Comparison of ENCODE assay signal across 10 cellular contexts in the genomic region with DNA sequence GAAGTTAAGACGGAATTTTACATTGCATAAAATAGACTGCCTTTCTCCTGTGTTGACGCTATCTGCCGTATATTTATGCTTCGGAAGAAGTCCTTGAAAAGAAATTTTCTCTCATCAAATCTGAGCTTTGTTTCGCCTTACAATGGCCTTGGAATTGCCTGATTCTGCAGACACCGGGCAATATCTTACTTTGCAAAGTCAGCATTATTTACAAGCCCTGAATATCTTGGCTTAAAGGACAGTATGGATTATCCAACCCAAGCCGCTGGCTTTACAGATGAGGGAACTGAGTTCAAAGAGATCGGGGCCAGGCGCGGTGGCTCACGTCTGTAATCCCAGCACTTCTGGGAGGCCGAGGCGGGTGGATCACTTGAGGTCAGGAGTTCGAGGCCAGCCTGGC. TPM values are rescaled to one million over a fixed set of nuclear protein-coding genes. Genes with fewer than 3 reads are reported as not detected.
DNase-seq lines count a peak whose midpoint lies in the region; ATAC-seq and TF ChIP-seq lines count a peak whose summit lies in the region.
"Had no signal": no experiment of that assay in that cellular context is flagged by ENCODE, and none has a peak within 500 bp of the region (broad histone marks: within the 10 kb centered on the region; RNA-seq: fewer than 3 reads in every experiment).

No MANE protein-coding gene starts in this region.

- TF ChIP-seq CTCF in lower lobe of right lung (IDR thresholded peaks at IDR 0.05), result no peak

- peak overlapping the region; percentile 94 for H3K4me3 Mint-ChIP-seq in activated naive CD4-positive, alpha-beta T cell treated with anti-CD3 and anti-CD28 coated beads, Interleukin-2, amount 10 ng/mL, durations not matched to agents 7 days and 5 days
- peak overlapping the region; percentile 92 for H3K4me3 Mint-ChIP-seq in activated T-helper 17 cell treated with anti-CD3 and anti-CD28 coated beads, Interleukin-2, amount 50 U/mL, for 72 hours

- H3K27ac ChIP-seq in lower lobe of right lung (no peak overlapping the region), subcutaneous abdominal adipose tissue (ENCODE audit: low read depth, low read length) (no peak overlapping the region)

- CTCF ChIA-PET in activated naive CD4-positive, alpha-beta T cell treated with anti-CD3 and anti-CD28 coated beads, Interleukin-2, amount 10 ng/mL, durations not matched to agents 7 days and 5 days (lab: Charles Lee), result interaction anchor here (0.7 to 1.2 kb wide), 2 partner anchors 31 to 66 kb away, joined by 3 read pairs; a partner anchor contains a TSS

- H3K36me3 ChIP-seq in lower lobe of right lung (no peaks in the 10 kb centered on the region), subcutaneous abdominal adipose tissue (ENCODE audit: control insufficient read depth in 5 of 5, insufficient read depth in 5 of 5, low read length in 5 of 5) (no peaks in the 10 kb centered on the region)

- intact Hi-C loops in lower lobe of right lung (cut with DNase I), result no loop called here

- H3K4me1 ChIP-seq in lower lobe of right lung, result peaks cover 31% of the 10 kb centered on the region
- peaks cover 0 to 24% (median 20%) of the 10 kb centered on the region in 5 donors for H3K4me1 ChIP-seq in subcutaneous abdominal adipose tissue (ENCODE audit: control insufficient read depth in 5 of 5, insufficient read depth in 5 of 5, low read length in 5 of 5)

- no peaks in the 10 kb centered on the region for H3K9me3 Mint-ChIP-seq in activated naive CD4-positive, alpha-beta T cell treated with anti-CD3 and anti-CD28 coated beads, Interleukin-2, amount 10 ng/mL, durations not matched to agents 7 days and 5 days
- H3K9me3 Mint-ChIP-seq in activated T-helper 17 cell treated with anti-CD3 and anti-CD28 coated beads, Interleukin-2, amount 50 U/mL, for 72 hours, result no peaks in the 10 kb centered on the region

- H3K36me3 Mint-ChIP-seq in activated naive CD4-positive, alpha-beta T cell treated with anti-CD3 and anti-CD28 coated beads, Interleukin-2, amount 10 ng/mL, durations not matched to agents 7 days and 5 days, result peaks cover 13% of the 10 kb centered on the region
- no peaks in the 10 kb centered on the region for H3K36me3 Mint-ChIP-seq in activated T-helper 17 cell treated with anti-CD3 and anti-CD28 coated beads, Interleukin-2, amount 50 U/mL, for 72 hours (ENCODE audit: low read depth)

- H3K27me3 ChIP-seq in lower lobe of right lung (ENCODE audit: low read depth), result no peaks in the 10 kb centered on the region
- no peaks in the 10 kb centered on the region for H3K27me3 ChIP-seq in subcutaneous abdominal adipose tissue (ENCODE audit: control insufficient read depth in 5 of 5, insufficient read depth in 4 of 5, low read length in 5 of 5)

- H3K27me3 Mint-ChIP-seq in activated naive CD4-positive, alpha-beta T cell treated with anti-CD3 and anti-CD28 coated beads, Interleukin-2, amount 10 ng/mL, durations not matched to agents 7 days and 5 days, result peaks cover 6% of the 10 kb centered on the region
- H3K27me3 Mint-ChIP-seq in activated T-helper 17 cell treated with anti-CD3 and anti-CD28 coated beads, Interleukin-2, amount 50 U/mL, for 72 hours, result no peaks in the 10 kb centered on the region

- no peak for ATAC-seq in activated T-helper 17 cell treated with anti-CD3 and anti-CD28 coated beads, Interleukin-2, amount 50 U/mL, for 72 hours (replicated peaks)
- ATAC-seq in lower lobe of right lung (no peak), HG02840 (IDR thresholded peaks at IDR 0.05; ENCODE audit: low FRiP score, unreplicated experiment) (no peak), GM19397 (IDR thresholded peaks at IDR 0.05; ENCODE audit: unreplicated experiment) (no peak), HG03520 (IDR thresholded peaks at IDR 0.05; ENCODE audit: unreplicated experiment) (no peak)

- H3K4me3 ChIP-seq in lower lobe of right lung, result peak overlapping the region; percentile 98
- peak overlapping the region in 4 of 5 donors; percentile 89 to 99 (median 99) for H3K4me3 ChIP-seq in subcutaneous abdominal adipose tissue (ENCODE audit: low read depth in 1 of 5, low read length in 5 of 5)

- DNase-seq in activated naive CD4-positive, alpha-beta T cell treated with anti-CD3 and anti-CD28 coated beads, Interleukin-2, amount 10 ng/mL, durations not matched to agents 7 days and 5 days, result no peak
- no peak for DNase-seq in activated naive CD4-positive, alpha-beta T cell treated with Interleukin-2 at 50 U/mL for 16 hours
- no peak for DNase-seq in lower lobe of right lung
- DNase-seq: activated CD8-positive, alpha-beta memory T cell treated with anti-CD3 and anti-CD28 coated beads for 24 hours; stimulated activated CD4-positive, alpha-beta T cell treated with anti-CD3 and anti-CD28 coated beads, Interleukin-4, amount 100 ng/mL, for 24 hours had no signal

- peak overlapping the region in 2 of 5 donors; percentile 53 to 76 for H3K9ac ChIP-seq in subcutaneous abdominal adipose tissue (ENCODE audit: low read length in 5 of 5)

- no peak overlapping the region for H3K27ac Mint-ChIP-seq in activated naive CD4-positive, alpha-beta T cell treated with anti-CD3 and anti-CD28 coated beads, Interleukin-2, amount 10 ng/mL, durations not matched to agents 7 days and 5 days
- peak overlapping the region; percentile 47 for H3K27ac Mint-ChIP-seq in activated T-helper 17 cell treated with anti-CD3 and anti-CD28 coated beads, Interleukin-2, amount 50 U/mL, for 72 hours

- H3K9me3 ChIP-seq in lower lobe of right lung (no peaks in the 10 kb centered on the region), subcutaneous abdominal adipose tissue (ENCODE audit: control insufficient read depth in 5 of 5, low read length in 5 of 5) (no peaks in the 10 kb centered on the region)

- H3K4me1 Mint-ChIP-seq in activated naive CD4-positive, alpha-beta T cell treated with anti-CD3 and anti-CD28 coated beads, Interleukin-2, amount 10 ng/mL, durations not matched to agents 7 days and 5 days, result peaks cover 34% of the 10 kb centered on the region
- H3K4me1 Mint-ChIP-seq in activated T-helper 17 cell treated with anti-CD3 and anti-CD28 coated beads, Interleukin-2, amount 50 U/mL, for 72 hours, result peaks cover 29% of the 10 kb centered on the region

RNA-seq across cellular contexts. Expression of a gene that starts 1.1 kb away (rescaled TPM):
- total RNA-seq in activated T-helper 17 cell treated with anti-CD3 and anti-CD28 coated beads, Interleukin-2, amount 50 U/mL, for 72 hours, result 10 to 100 TPM in 1 of 2 donors, 1 to 10 TPM in 1; 10.0 to 13.6 TPM
- 68.2 TPM for total RNA-seq in lower lobe of right lung
